In genomic region chr12:93127582-93128331, GRCh38 we compare ENCODE assay signal across 8 cellular contexts.
DNase-seq lines count a peak whose midpoint lies in the region; ATAC-seq and TF ChIP-seq lines count a peak whose summit lies in the region.

No MANE protein-coding gene starts in this region.

- DNase-seq in EL: peak; percentile 76
- peak; percentile 90 for DNase-seq in NCI-H69 (lab: John Stamatoyannopoulos, UW)
- DNase-seq in fibroblast of lung (ENCODE audit: low read depth in 2 of 2): peak; percentile 71 to 97

- H2AFZ ChIP-seq in fibroblast of lung (ENCODE audit: low read length) (no peak overlapping the region), parathyroid adenoma (peak overlapping the region; percentile 29)

- H3K79me2 ChIP-seq in fibroblast of lung (ENCODE audit: control insufficient read depth, insufficient read depth, low read length): no peaks in the 10 kb centered on the region
- H3K79me2 ChIP-seq in parathyroid adenoma: no peaks in the 10 kb centered on the region

- no peak overlapping the region for H3K9ac ChIP-seq in fibroblast of lung (ENCODE audit: insufficient read depth, low read length)
- H3K9ac ChIP-seq in parathyroid adenoma: no peak overlapping the region

- no peaks in the 10 kb centered on the region for H4K20me1 ChIP-seq in fibroblast of lung (ENCODE audit: control insufficient read depth, extremely low read depth, insufficient read depth, low read length)

- no peak overlapping the region for H3K4me3 ChIP-seq in fibroblast of lung (replicated peaks in 1 of 4; ENCODE audit: control extremely low read depth in 1 of 4, insufficient read depth in 1 of 4, low read depth in 3 of 4, low read length in 4 of 4)
- H3K4me3 ChIP-seq in parathyroid adenoma (ENCODE audit: low read depth, low read length): no peak overlapping the region

- H3K4me2 ChIP-seq in fibroblast of lung (ENCODE audit: extremely low read depth, insufficient read depth, low read length) (no peak overlapping the region), parathyroid adenoma (ENCODE audit: low read length) (no peak overlapping the region)

- no peak for ATAC-seq in HG02981 (IDR thresholded peaks at IDR 0.05; ENCODE audit: unreplicated experiment)
- ATAC-seq in HG03097 (IDR thresholded peaks at IDR 0.05; ENCODE audit: low FRiP score, unreplicated experiment): no peak
- no peak for ATAC-seq in GM18870 (IDR thresholded peaks at IDR 0.05; ENCODE audit: unreplicated experiment)
- ATAC-seq in GM18867 (IDR thresholded peaks at IDR 0.05; ENCODE audit: unreplicated experiment): no peak

- H3K27ac ChIP-seq in fibroblast of lung (ENCODE audit: insufficient read depth, low read length) (no peak overlapping the region), parathyroid adenoma (no peak overlapping the region)

- no peaks in the 10 kb centered on the region for H3K9me3 ChIP-seq in fibroblast of lung (ENCODE audit: control insufficient read depth, insufficient read depth, low read depth, low read length)
- H3K9me3 ChIP-seq in parathyroid adenoma (ENCODE audit: control insufficient read depth, low read length): no peaks in the 10 kb centered on the region

- no peaks in the 10 kb centered on the region for H3K4me1 ChIP-seq in fibroblast of lung (ENCODE audit: control insufficient read depth, extremely low read depth, insufficient read depth, low read length)
- H3K4me1 ChIP-seq in parathyroid adenoma: peaks cover 5% of the 10 kb centered on the region

- H3K36me3 ChIP-seq in fibroblast of lung (ENCODE audit: control insufficient read depth, insufficient read depth, low read length): no peaks in the 10 kb centered on the region
- no peaks in the 10 kb centered on the region for H3K36me3 ChIP-seq in parathyroid adenoma (ENCODE audit: control insufficient read depth, insufficient read depth, low read length)

- no peaks in the 10 kb centered on the region for H3K27me3 ChIP-seq in fibroblast of lung (ENCODE audit: control insufficient read depth, insufficient read depth, low read length)
- no peaks in the 10 kb centered on the region for H3K27me3 ChIP-seq in parathyroid adenoma (ENCODE audit: control insufficient read depth, insufficient read depth, low read length)

- TF ChIP-seq CTCF in fibroblast of lung (conservative IDR thresholded peaks at IDR 0.05 in 1 of 2, IDR thresholded peaks at IDR 0.05 in 1 of 2; ENCODE audit: low read depth in 1 of 2, low read length in 2 of 2) (peak in 1 of 2 donors; percentile 63), parathyroid adenoma (IDR thresholded peaks at IDR 0.05) (no peak)
